In the genomic region with DNA sequence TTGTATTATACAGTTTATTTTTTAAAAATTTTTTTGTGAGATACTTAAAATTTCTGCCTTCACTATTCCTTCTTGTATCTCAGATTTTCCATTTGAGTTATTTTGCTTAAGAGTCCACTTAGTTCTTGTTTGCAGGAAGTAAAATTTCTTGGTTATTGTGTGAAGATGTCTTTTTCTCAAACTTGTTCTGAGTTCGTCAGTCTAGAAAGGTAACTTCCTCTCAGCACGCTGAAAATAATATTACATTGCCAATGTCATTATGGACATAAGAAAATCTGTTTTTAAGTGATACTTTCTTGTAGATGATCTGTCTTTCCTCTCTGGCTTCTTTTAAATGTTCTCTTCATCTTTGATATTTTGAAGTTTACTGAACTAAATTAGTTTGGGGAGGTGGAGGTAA, we compare ENCODE assay signal across 34 cellular contexts.
"Had no signal": no experiment of that assay in that cellular context is flagged by ENCODE, and none has a peak within 500 bp of the region (broad histone marks: within the 10 kb centered on the region; RNA-seq: fewer than 3 reads in every experiment).

No MANE protein-coding gene starts in this region.

- H3K36me3 ChIP-seq: MG63 had no signal

- H3K4me3 ChIP-seq: MG63 had no signal

- H3K9me3 ChIP-seq: MG63 had no signal

- H3K27me3 ChIP-seq: MG63 had no signal

- DNase-seq: Karpas-422, Kasumi-1, MG63, MM.1S, MV-4-11, NCI-H1048, NCI-H1092, NCI-H1092 treated with DMSO at 0.1 percent for 48 hours, NCI-H1105, NCI-H1105 treated with DMSO at 0.1 percent for 48 hours, NCI-H1417, NCI-H1417 treated with DMSO at 0.1 percent for 48 hours, NCI-H1436, NCI-H1436 treated with DMSO at 0.1 percent for 48 hours, NCI-H146, NCI-H1694, NCI-H1694 treated with DMSO at 0.1 percent for 48 hours, NCI-H187, NCI-H187 treated with DMSO at 0.1 percent for 48 hours, NCI-H1930, NCI-H2029, NCI-H2029 treated with DMSO at 0.1 percent for 48 hours, NCI-H2081, NCI-H2081 treated with DMSO at 0.1 percent for 48 hours, NCI-H2107, NCI-H2171, NCI-H2171 treated with DMSO at 0.1 percent for 48 hours, NCI-H2227 treated with DMSO at 0.1 percent for 48 hours, NCI-H226, NCI-H345, NCI-H446, NCI-H446 treated with DMSO at 0.1 percent for 48 hours, NCI-H510A, NCI-H510A treated with DMSO at 0.1 percent for 48 hours had no signal
